Comparison of ENCODE assay signal across 37 cellular contexts in the genomic region with DNA sequence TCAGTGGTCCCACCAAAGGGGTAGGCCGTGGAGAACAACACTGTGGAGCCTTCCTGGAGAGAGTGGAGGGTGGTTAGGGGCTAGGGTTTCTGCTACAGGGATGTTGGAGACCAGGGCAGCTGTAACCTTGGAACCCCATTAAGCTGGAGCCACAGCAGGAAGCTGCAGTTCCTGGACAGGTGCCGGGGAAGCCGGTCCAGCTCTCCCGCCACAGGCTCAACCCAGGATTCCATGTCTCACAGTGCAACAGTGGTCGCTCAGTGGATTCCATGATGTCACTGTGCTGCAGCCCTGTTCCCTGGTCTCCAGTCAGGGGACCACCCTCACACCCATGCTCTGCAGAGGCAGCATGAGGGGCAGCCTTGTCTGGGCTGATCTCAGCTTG.
"Had no signal": no experiment of that assay in that cellular context is flagged by ENCODE, and none has a peak within 500 bp of the region (broad histone marks: within the 10 kb centered on the region; RNA-seq: fewer than 3 reads in every experiment).

No MANE protein-coding gene starts in this region.

- H3K27ac ChIP-seq: adrenal gland, body of pancreas, breast epithelium, Peyer's patch, VCaP had no signal

- H3K27me3 ChIP-seq: adrenal gland, body of pancreas, breast epithelium, Peyer's patch had no signal

- H3K4me1 ChIP-seq: adrenal gland, body of pancreas, breast epithelium, Peyer's patch had no signal

- ATAC-seq: activated naive CD4-positive, alpha-beta T cell treated with anti-CD3 and anti-CD28 coated beads, Interleukin-2, amount 50 U/mL, for 72 hours; activated T-cell treated with anti-CD3 and anti-CD28 coated beads, Interleukin-2, amount 50 U/mL, for 4 hours; body of pancreas; PC-3; Right ventricle myocardium inferior had no signal

- H3K36me3 ChIP-seq: adrenal gland, breast epithelium, Peyer's patch had no signal

- H3K4me3 ChIP-seq: adrenal gland, body of pancreas, breast epithelium, Peyer's patch had no signal

- H3K9me3 ChIP-seq: adrenal gland, body of pancreas, breast epithelium, Peyer's patch had no signal

- FAIRE-seq: astrocyte had no signal

- DNase-seq: activated B cell treated with CpG ODN at 0.5 μM for 24 hours; activated CD4-positive, alpha-beta memory T cell treated with anti-CD3 and anti-CD28 coated beads for 36 hours; activated CD4-positive, alpha-beta T cell treated with anti-CD3 and anti-CD28 coated beads for 4 hours; activated CD4-positive, alpha-beta T cell treated with anti-CD3 and anti-CD28 coated beads, Interleukin-2, amount 50 U/mL, for 1 hour; activated CD4-positive, CD25-positive, alpha-beta regulatory T cell treated with anti-CD3 and anti-CD28 coated beads, Interleukin-2, amount 50 U/mL, for 72 hours; activated CD8-positive, alpha-beta memory T cell treated with anti-CD3 and anti-CD28 coated beads, Interleukin-2, amount 50 U/mL, for 4 hours; activated gamma-delta T cell treated with Interleukin-2 at 50 U/mL for 16 hours; activated naive CD4-positive, alpha-beta T cell treated with anti-CD3 and anti-CD28 coated beads for 36 hours; activated T-cell treated with anti-CD3 and anti-CD28 coated beads for 4 hours; activated T-cell treated with anti-CD3 and anti-CD28 coated beads, Interleukin-2, amount 50 U/mL, for 4 hours; adrenal gland; body of pancreas; Karpas-422; KBM-7; NCI-H1105; NCI-H1417 treated with DMSO at 0.1 percent for 48 hours; NCI-H187 treated with DMSO at 0.1 percent for 48 hours; NCI-H2081; NCI-H2171 treated with DMSO at 0.1 percent for 48 hours; NCI-H2227 treated with DMSO at 0.1 percent for 48 hours; NCI-H446; NCI-H510A treated with DMSO at 0.1 percent for 48 hours; NCI-H69; NCI-H82; NK-92 treated with Interleukin-12 subunit alpha and Interleukin-12 subunit beta, amount 100 ng/mL, for 24 hours; PC-3; Peyer's patch; SIG-M5; SW 1271; T-helper 1 cell; T-helper 2 cell; T-helper 9 cell had no signal
